8 cellular contexts compared by ENCODE assay signal in genomic region chr5:50751064-50751657, GRCh38.
DNase-seq lines count a peak whose midpoint lies in the region; ATAC-seq and TF ChIP-seq lines count a peak whose summit lies in the region.

No MANE protein-coding gene starts in this region.

- H3K4me1 Mint-ChIP-seq in stimulated activated effector memory CD8-positive, alpha-beta T cell treated with anti-CD3 and anti-CD28 coated beads, Interleukin-12 subunit alpha, Interleukin-12 subunit beta, amount 100 ng/mL, for 72 hours: peaks cover 55% of the 10 kb centered on the region

- peak overlapping the region; percentile 44 for H3K4me3 Mint-ChIP-seq in stimulated activated effector memory CD8-positive, alpha-beta T cell treated with anti-CD3 and anti-CD28 coated beads, Interleukin-12 subunit alpha, Interleukin-12 subunit beta, amount 100 ng/mL, for 72 hours

- no peaks in the 10 kb centered on the region for H3K9me3 ChIP-seq in right atrium auricular region

- H3K9me3 Mint-ChIP-seq in activated naive CD4-positive, alpha-beta T cell treated with anti-CD3 and anti-CD28 coated beads, Interleukin-2, amount 50 U/mL, for 72 hours: no peaks in the 10 kb centered on the region
- H3K9me3 Mint-ChIP-seq in stimulated activated effector memory CD8-positive, alpha-beta T cell treated with anti-CD3 and anti-CD28 coated beads, Interleukin-12 subunit alpha, Interleukin-12 subunit beta, amount 100 ng/mL, for 72 hours: peaks cover 3% of the 10 kb centered on the region

- no peak overlapping the region for H3K4me3 ChIP-seq in right atrium auricular region

- no peaks in the 10 kb centered on the region for H3K36me3 ChIP-seq in right atrium auricular region

- no peak overlapping the region for H3K27ac ChIP-seq in right atrium auricular region

- no peaks in the 10 kb centered on the region for H3K27me3 ChIP-seq in right atrium auricular region

- peak; percentile 2 to 81 (median 60) for DNase-seq in NCI-H1417 (lab: John Stamatoyannopoulos, UW)
- DNase-seq in NCI-H1417 treated with DMSO at 0.1 percent for 48 hours (lab: John Stamatoyannopoulos, UW): no peak
- peak; percentile 80 for DNase-seq in NCI-H748 treated with DMSO at 0.1 percent for 48 hours (lab: John Stamatoyannopoulos, UW)
- DNase-seq in activated naive CD4-positive, alpha-beta T cell treated with anti-CD3 and anti-CD28 coated beads, Interleukin-2, amount 50 U/mL, for 72 hours (ENCODE audit: low spot score in 2 of 2): no peak
- no peak for DNase-seq in right atrium auricular region (ENCODE audit: low spot score)
- no peak for DNase-seq in stimulated activated effector memory CD8-positive, alpha-beta T cell treated with anti-CD3 and anti-CD28 coated beads, Interleukin-12 subunit alpha, Interleukin-12 subunit beta, amount 100 ng/mL, for 72 hours (ENCODE audit: low spot score in 2 of 2)

- no peaks in the 10 kb centered on the region for H3K4me1 ChIP-seq in right atrium auricular region

- ATAC-seq in GM19328 (IDR thresholded peaks at IDR 0.05; ENCODE audit: unreplicated experiment): peak; percentile 87
- ATAC-seq in HG03175 (IDR thresholded peaks at IDR 0.05; ENCODE audit: unreplicated experiment): peak; percentile 99
- peak; percentile 82 to 92 for ATAC-seq in activated naive CD4-positive, alpha-beta T cell treated with anti-CD3 and anti-CD28 coated beads, Interleukin-2, amount 50 U/mL, for 72 hours
- ATAC-seq in stimulated activated effector memory CD8-positive, alpha-beta T cell treated with anti-CD3 and anti-CD28 coated beads, Interleukin-12 subunit alpha, Interleukin-12 subunit beta, amount 100 ng/mL, for 72 hours: peak; percentile 91

- peak; percentile 57 to 82 for TF ChIP-seq CTCF in right atrium auricular region (IDR thresholded peaks at IDR 0.05)

- H3K36me3 Mint-ChIP-seq in activated naive CD4-positive, alpha-beta T cell treated with anti-CD3 and anti-CD28 coated beads, Interleukin-2, amount 50 U/mL, for 72 hours: peaks cover 0 to 13% of the 10 kb centered on the region in 2 donors
- peaks cover 13% of the 10 kb centered on the region for H3K36me3 Mint-ChIP-seq in stimulated activated effector memory CD8-positive, alpha-beta T cell treated with anti-CD3 and anti-CD28 coated beads, Interleukin-12 subunit alpha, Interleukin-12 subunit beta, amount 100 ng/mL, for 72 hours

- H3K27ac Mint-ChIP-seq in activated naive CD4-positive, alpha-beta T cell treated with anti-CD3 and anti-CD28 coated beads, Interleukin-2, amount 50 U/mL, for 72 hours: no peak overlapping the region
- peak overlapping the region; percentile 87 for H3K27ac Mint-ChIP-seq in stimulated activated effector memory CD8-positive, alpha-beta T cell treated with anti-CD3 and anti-CD28 coated beads, Interleukin-12 subunit alpha, Interleukin-12 subunit beta, amount 100 ng/mL, for 72 hours

Comparison
In these comparisons a context has a peak if more than half of its experiments do, and no peak if none do; other contexts are left out.
1. DNase-seq: peak in NCI-H1417 (3 of 3) and NCI-H748 treated with DMSO at 0.1 percent for 48 hours (single experiment); none in NCI-H1417 treated with DMSO at 0.1 percent for 48 hours (single experiment), activated naive CD4-positive, alpha-beta T cell treated with anti-CD3 and anti-CD28 coated beads, Interleukin-2, amount 50 U/mL, for 72 hours (0 of 2), right atrium auricular region (single experiment) and stimulated activated effector memory CD8-positive, alpha-beta T cell treated with anti-CD3 and anti-CD28 coated beads, Interleukin-12 subunit alpha, Interleukin-12 subunit beta, amount 100 ng/mL, for 72 hours (0 of 2).
2. Peak in every context shown above with its lines, with median percentiles within 50 percentile points of each other: ATAC-seq.